ENCODE assay signal across 8 cellular contexts in genomic region chr11:107590460-107591097, GRCh38. TPM values are rescaled to one million over a fixed set of nuclear protein-coding genes. Genes with fewer than 3 reads are reported as not detected.
DNase-seq lines count a peak whose midpoint lies in the region; ATAC-seq and TF ChIP-seq lines count a peak whose summit lies in the region.

No MANE protein-coding gene starts in this region.

- DNase-seq in T-helper 1 cell (no peak), fibroblast of the aortic adventitia (ENCODE audit: low read depth) (no peak), cortex of kidney (lab: John Stamatoyannopoulos, UW) (no peak), GM10266 (ENCODE audit: extremely low spot score) (no peak)

- H3K9me3 Mint-ChIP-seq in T-helper 1 cell treated with Interleukin-12 subunit alpha and Interleukin-12 subunit beta and Interleukin-4 antibody, amounts not matched to agents 30 μg/mL and 1 μg/mL, for 36 hours, result peaks cover 4% of the 10 kb centered on the region

- H3K27ac Mint-ChIP-seq in T-helper 1 cell treated with Interleukin-12 subunit alpha and Interleukin-12 subunit beta and Interleukin-4 antibody, amounts not matched to agents 30 μg/mL and 1 μg/mL, for 36 hours, result peak overlapping the region; percentile 47

- peak overlapping the region; percentile 47 for H3K9ac ChIP-seq in SU-DHL-6 (ENCODE audit: low read length)
- H3K9ac ChIP-seq in rectal smooth muscle tissue (ENCODE audit: low read length), result no peak overlapping the region

- H3K4me3 ChIP-seq in SU-DHL-6 (ENCODE audit: insufficient read depth, low read length, poor library complexity, severe bottlenecking), result peak overlapping the region; percentile 57
- H3K4me3 ChIP-seq in fibroblast of the aortic adventitia (ENCODE audit: low read depth, low read length), result peak overlapping the region; percentile 82
- peak overlapping the region; percentile 66 for H3K4me3 ChIP-seq in rectal smooth muscle tissue (ENCODE audit: low read length)

- no peaks in the 10 kb centered on the region for H4K20me1 ChIP-seq in SU-DHL-6 (ENCODE audit: low read depth, low read length)

- peak overlapping the region; percentile 75 for H2AFZ ChIP-seq in SU-DHL-6 (ENCODE audit: low read depth, low read length, severe bottlenecking)

- peaks cover 3% of the 10 kb centered on the region for H3K4me1 ChIP-seq in rectal smooth muscle tissue (ENCODE audit: control insufficient read depth, insufficient read depth, low read length)

- TF ChIP-seq CTCF in SU-DHL-6 (IDR thresholded peaks at IDR 0.05; ENCODE audit: insufficient read depth, low read length, poor library complexity, severe bottlenecking) (no peak), fibroblast of the aortic adventitia (IDR thresholded peaks at IDR 0.05; ENCODE audit: insufficient read depth, low read length) (no peak), GM10266 (IDR thresholded peaks at IDR 0.05; ENCODE audit: control insufficient read depth, insufficient read depth, low read depth, missing control alignments) (no peak)

- ATAC-seq in GM19397 (IDR thresholded peaks at IDR 0.05; ENCODE audit: unreplicated experiment), result no peak

- H3K4me1 Mint-ChIP-seq in T-helper 1 cell treated with Interleukin-12 subunit alpha and Interleukin-12 subunit beta and Interleukin-4 antibody, amounts not matched to agents 30 μg/mL and 1 μg/mL, for 36 hours (ENCODE audit: low read depth), result peaks cover 20% of the 10 kb centered on the region

- no peaks in the 10 kb centered on the region for H3K9me3 ChIP-seq in SU-DHL-6 (ENCODE audit: insufficient read depth, low read length)

- H3K4me3 Mint-ChIP-seq in T-helper 1 cell treated with Interleukin-12 subunit alpha and Interleukin-12 subunit beta and Interleukin-4 antibody, amounts not matched to agents 30 μg/mL and 1 μg/mL, for 36 hours, result peak overlapping the region; percentile 83

- no peaks in the 10 kb centered on the region for H3K36me3 Mint-ChIP-seq in T-helper 1 cell treated with Interleukin-12 subunit alpha and Interleukin-12 subunit beta and Interleukin-4 antibody, amounts not matched to agents 30 μg/mL and 1 μg/mL, for 36 hours (ENCODE audit: low read depth)

- H3K27ac ChIP-seq in SU-DHL-6 (ENCODE audit: low read depth, low read length) (no peak overlapping the region), rectal smooth muscle tissue (ENCODE audit: low read depth, low read length) (no peak overlapping the region)

- H3K27me3 Mint-ChIP-seq in T-helper 1 cell treated with Interleukin-12 subunit alpha and Interleukin-12 subunit beta and Interleukin-4 antibody, amounts not matched to agents 30 μg/mL and 1 μg/mL, for 36 hours (ENCODE audit: low read depth), result peaks cover 93% of the 10 kb centered on the region

- no peaks in the 10 kb centered on the region for H3F3A ChIP-seq in SU-DHL-6 (ENCODE audit: insufficient read depth)

- H3K9me2 ChIP-seq in SU-DHL-6 (replicated peaks; ENCODE audit: insufficient read depth, low read length), result no peaks in the 10 kb centered on the region

- H3K4me2 ChIP-seq in SU-DHL-6 (ENCODE audit: low read depth, low read length, poor library complexity, severe bottlenecking), result peak overlapping the region; percentile 56

- no peaks in the 10 kb centered on the region for H3K27me3 ChIP-seq in SU-DHL-6 (ENCODE audit: low read length)
- H3K27me3 ChIP-seq in rectal smooth muscle tissue (ENCODE audit: control insufficient read depth, insufficient read depth, low read length), result peaks cover 12% of the 10 kb centered on the region

- no peaks in the 10 kb centered on the region for H3K79me2 ChIP-seq in SU-DHL-6 (ENCODE audit: insufficient read depth, low read length)

- H3K36me3 ChIP-seq in SU-DHL-6 (ENCODE audit: low read length) (no peaks in the 10 kb centered on the region), rectal smooth muscle tissue (ENCODE audit: control insufficient read depth, insufficient read depth, low read length) (no peaks in the 10 kb centered on the region)

RNA-seq across cellular contexts. Expression of gene ELMOD1, which starts 0.4 kb away (rescaled TPM):
- total RNA-seq in fibroblast of the aortic adventitia (ENCODE audit: low replicate concordance), result 0.36 and 0.90 TPM in 2 replicates

RNA-seq across cellular contexts. Expression of gene ALKBH8, which starts 25.0 kb away (rescaled TPM):
- 10.7 and 16.3 TPM in 2 replicates for total RNA-seq in fibroblast of the aortic adventitia (ENCODE audit: low replicate concordance)
